Comparison of ENCODE assay signal across 1 cellular context in the genomic region with DNA sequence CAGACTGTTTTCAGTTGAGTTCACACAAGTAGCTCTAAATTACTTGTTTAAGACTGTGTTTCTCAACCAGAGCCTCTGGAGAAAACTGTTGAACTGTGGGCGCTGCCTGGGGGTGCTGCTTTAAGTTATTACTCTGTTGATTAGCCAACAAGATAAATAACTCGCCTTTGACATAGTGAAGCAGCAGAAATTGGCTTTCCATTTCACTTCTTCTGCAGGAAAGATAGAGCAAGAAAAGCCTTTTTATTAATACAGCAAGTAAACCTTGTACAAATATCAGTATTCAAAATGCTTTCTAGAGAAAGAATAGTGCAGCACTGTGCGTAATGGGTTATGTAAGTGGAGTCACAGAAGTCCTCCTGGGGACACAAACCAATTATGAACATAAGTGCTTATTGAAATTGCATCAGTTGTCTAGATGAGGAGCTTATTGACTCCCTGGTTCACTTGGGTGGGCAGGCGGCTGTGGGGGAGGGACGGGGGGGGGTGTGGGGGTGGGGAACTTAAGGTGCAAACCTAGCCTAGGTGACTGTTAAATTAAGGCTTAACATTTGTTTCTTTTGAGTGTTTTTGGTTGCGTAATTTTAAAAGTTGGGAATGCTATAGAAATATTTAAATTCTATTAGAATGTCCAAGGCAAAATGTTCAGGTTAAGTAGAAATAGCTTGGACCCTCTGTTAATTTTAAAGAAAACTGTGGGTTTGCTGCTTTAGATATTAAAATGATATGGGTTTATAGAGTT.
A peak's percentile ranks its signal among the peaks of the same experiment; 100 is the strongest.
TF ChIP-seq lines count a peak whose summit lies in the region.

No MANE protein-coding gene starts in this region.

TF ChIP-seq in K562, 482 proteins besides CTCF, POLR2A, EP300 and RAD21 (continued from another document):
- TF ChIP-seq, protein P1, sequence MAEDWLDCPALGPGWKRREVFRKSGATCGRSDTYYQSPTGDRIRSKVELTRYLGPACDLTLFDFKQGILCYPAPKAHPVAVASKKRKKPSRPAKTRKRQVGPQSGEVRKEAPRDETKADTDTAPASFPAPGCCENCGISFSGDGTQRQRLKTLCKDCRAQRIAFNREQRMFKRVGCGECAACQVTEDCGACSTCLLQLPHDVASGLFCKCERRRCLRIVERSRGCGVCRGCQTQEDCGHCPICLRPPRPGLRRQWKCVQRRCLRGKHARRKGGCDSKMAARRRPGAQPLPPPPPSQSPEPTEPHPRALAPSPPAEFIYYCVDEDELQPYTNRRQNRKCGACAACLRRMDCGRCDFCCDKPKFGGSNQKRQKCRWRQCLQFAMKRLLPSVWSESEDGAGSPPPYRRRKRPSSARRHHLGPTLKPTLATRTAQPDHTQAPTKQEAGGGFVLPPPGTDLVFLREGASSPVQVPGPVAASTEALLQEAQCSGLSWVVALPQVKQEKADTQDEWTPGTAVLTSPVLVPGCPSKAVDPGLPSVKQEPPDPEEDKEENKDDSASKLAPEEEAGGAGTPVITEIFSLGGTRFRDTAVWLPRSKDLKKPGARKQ (CRISPR knock-in tag; IDR thresholded peaks at IDR 0.05) = no peak
- TF ChIP-seq COPS2 (conservative IDR thresholded peaks at IDR 0.05) (no peak), POLR2AphosphoS2 (IDR thresholded peaks at IDR 0.05; ENCODE audit: low read length) (no peak), ZNF408 (CRISPR knock-in tag; IDR thresholded peaks at IDR 0.05; ENCODE audit: low read depth) (no peak), MEIS2 (IDR thresholded peaks at IDR 0.05; ENCODE audit: partially characterized antibody) (peak; percentile 37), SMAD2 (IDR thresholded peaks at IDR 0.05; ENCODE audit: low read depth, low read length) (no peak), YBX1 (IDR thresholded peaks at IDR 0.05) (no peak)
- TF ChIP-seq, protein P2, sequence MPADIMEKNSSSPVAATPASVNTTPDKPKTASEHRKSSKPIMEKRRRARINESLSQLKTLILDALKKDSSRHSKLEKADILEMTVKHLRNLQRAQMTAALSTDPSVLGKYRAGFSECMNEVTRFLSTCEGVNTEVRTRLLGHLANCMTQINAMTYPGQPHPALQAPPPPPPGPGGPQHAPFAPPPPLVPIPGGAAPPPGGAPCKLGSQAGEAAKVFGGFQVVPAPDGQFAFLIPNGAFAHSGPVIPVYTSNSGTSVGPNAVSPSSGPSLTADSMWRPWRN (IDR thresholded peaks at IDR 0.05; ENCODE audit: low read depth) = no peak
- TF ChIP-seq, protein P3, sequence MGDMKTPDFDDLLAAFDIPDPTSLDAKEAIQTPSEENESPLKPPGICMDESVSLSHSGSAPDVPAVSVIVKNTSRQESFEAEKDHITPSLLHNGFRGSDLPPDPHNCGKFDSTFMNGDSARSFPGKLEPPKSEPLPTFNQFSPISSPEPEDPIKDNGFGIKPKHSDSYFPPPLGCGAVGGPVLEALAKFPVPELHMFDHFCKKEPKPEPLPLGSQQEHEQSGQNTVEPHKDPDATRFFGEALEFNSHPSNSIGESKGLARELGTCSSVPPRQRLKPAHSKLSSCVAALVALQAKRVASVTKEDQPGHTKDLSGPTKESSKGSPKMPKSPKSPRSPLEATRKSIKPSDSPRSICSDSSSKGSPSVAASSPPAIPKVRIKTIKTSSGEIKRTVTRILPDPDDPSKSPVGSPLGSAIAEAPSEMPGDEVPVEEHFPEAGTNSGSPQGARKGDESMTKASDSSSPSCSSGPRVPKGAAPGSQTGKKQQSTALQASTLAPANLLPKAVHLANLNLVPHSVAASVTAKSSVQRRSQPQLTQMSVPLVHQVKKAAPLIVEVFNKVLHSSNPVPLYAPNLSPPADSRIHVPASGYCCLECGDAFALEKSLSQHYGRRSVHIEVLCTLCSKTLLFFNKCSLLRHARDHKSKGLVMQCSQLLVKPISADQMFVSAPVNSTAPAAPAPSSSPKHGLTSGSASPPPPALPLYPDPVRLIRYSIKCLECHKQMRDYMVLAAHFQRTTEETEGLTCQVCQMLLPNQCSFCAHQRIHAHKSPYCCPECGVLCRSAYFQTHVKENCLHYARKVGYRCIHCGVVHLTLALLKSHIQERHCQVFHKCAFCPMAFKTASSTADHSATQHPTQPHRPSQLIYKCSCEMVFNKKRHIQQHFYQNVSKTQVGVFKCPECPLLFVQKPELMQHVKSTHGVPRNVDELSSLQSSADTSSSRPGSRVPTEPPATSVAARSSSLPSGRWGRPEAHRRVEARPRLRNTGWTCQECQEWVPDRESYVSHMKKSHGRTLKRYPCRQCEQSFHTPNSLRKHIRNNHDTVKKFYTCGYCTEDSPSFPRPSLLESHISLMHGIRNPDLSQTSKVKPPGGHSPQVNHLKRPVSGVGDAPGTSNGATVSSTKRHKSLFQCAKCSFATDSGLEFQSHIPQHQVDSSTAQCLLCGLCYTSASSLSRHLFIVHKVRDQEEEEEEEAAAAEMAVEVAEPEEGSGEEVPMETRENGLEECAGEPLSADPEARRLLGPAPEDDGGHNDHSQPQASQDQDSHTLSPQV (IDR thresholded peaks at IDR 0.05) = no peak
- TF ChIP-seq, protein P4, sequence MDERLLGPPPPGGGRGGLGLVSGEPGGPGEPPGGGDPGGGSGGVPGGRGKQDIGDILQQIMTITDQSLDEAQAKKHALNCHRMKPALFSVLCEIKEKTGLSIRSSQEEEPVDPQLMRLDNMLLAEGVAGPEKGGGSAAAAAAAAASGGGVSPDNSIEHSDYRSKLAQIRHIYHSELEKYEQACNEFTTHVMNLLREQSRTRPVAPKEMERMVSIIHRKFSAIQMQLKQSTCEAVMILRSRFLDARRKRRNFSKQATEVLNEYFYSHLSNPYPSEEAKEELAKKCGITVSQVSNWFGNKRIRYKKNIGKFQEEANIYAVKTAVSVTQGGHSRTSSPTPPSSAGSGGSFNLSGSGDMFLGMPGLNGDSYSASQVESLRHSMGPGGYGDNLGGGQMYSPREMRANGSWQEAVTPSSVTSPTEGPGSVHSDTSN (CRISPR knock-in tag; IDR thresholded peaks at IDR 0.05; ENCODE audit: low read depth) = no peak
- TF ChIP-seq, protein P4 (tag; conservative IDR thresholded peaks at IDR 0.05; ENCODE audit: low read depth) = peak; percentile 72
- TF ChIP-seq, protein P5, sequence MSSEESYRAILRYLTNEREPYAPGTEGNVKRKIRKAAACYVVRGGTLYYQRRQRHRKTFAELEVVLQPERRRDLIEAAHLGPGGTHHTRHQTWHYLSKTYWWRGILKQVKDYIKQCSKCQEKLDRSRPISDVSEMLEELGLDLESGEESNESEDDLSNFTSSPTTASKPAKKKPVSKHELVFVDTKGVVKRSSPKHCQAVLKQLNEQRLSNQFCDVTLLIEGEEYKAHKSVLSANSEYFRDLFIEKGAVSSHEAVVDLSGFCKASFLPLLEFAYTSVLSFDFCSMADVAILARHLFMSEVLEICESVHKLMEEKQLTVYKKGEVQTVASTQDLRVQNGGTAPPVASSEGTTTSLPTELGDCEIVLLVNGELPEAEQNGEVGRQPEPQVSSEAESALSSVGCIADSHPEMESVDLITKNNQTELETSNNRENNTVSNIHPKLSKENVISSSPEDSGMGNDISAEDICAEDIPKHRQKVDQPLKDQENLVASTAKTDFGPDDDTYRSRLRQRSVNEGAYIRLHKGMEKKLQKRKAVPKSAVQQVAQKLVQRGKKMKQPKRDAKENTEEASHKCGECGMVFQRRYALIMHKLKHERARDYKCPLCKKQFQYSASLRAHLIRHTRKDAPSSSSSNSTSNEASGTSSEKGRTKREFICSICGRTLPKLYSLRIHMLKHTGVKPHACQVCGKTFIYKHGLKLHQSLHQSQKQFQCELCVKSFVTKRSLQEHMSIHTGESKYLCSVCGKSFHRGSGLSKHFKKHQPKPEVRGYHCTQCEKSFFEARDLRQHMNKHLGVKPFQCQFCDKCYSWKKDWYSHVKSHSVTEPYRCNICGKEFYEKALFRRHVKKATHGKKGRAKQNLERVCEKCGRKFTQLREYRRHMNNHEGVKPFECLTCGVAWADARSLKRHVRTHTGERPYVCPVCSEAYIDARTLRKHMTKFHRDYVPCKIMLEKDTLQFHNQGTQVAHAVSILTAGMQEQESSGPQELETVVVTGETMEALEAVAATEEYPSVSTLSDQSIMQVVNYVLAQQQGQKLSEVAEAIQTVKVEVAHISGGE (CRISPR knock-in tag; IDR thresholded peaks at IDR 0.05) = no peak
TF ChIP-seq in K562: peak in this region for 4.
